8 cellular contexts compared by ENCODE assay signal in genomic region chr2:199850250-199850717, GRCh38. TPM values are rescaled to one million over a fixed set of nuclear protein-coding genes. Genes with fewer than 3 reads are reported as not detected.
DNase-seq lines count a peak whose midpoint lies in the region; ATAC-seq and TF ChIP-seq lines count a peak whose summit lies in the region.

No MANE protein-coding gene starts in this region.

- H3K4me3 Mint-ChIP-seq in activated naive CD8-positive, alpha-beta T cell treated with anti-CD3 and anti-CD28 coated beads for 36 hours = peak overlapping the region; percentile 67

- H3K27me3 ChIP-seq in SK-N-SH (ENCODE audit: insufficient read depth) (peaks cover 70% of the 10 kb centered on the region), layer of hippocampus (ENCODE audit: control insufficient read depth, insufficient read depth, low read length) (no peaks in the 10 kb centered on the region), suprapubic skin (no peaks in the 10 kb centered on the region)

- DNase-seq in SK-N-SH (no peak), suprapubic skin (ENCODE audit: low spot score in 2 of 2) (no peak), NOMO-1 treated with dmso at 0.1 percent for 144 hours (lab: John Stamatoyannopoulos, UW; ENCODE audit: unreplicated experiment) (no peak)
- no peak for DNase-seq in activated naive CD8-positive, alpha-beta T cell treated with anti-CD3 and anti-CD28 coated beads for 36 hours

- TF ChIP-seq CTCF in SK-N-SH (IDR thresholded peaks at IDR 0.05) (no peak), suprapubic skin (IDR thresholded peaks at IDR 0.05) (no peak)

- POLR2A ChIA-PET in SK-N-SH (lab: Yijun Ruan, JAX) = no interaction called here

- H3K9ac ChIP-seq in SK-N-SH = no peak overlapping the region

- H3K79me2 ChIP-seq in SK-N-SH (ENCODE audit: insufficient read depth) = no peaks in the 10 kb centered on the region

- H3K4me1 ChIP-seq in SK-N-SH (ENCODE audit: control insufficient read depth in 1 of 2, insufficient read depth in 2 of 2, low read depth in 1 of 2, low read length in 1 of 2) (peaks cover 0 to 4% of the 10 kb centered on the region in 2 experiments; a peak in 1 of 4 replicates), suprapubic skin (peaks cover 11% of the 10 kb centered on the region)

- no peaks in the 10 kb centered on the region for H3K36me3 ChIP-seq in SK-N-SH (replicated peaks in 1 of 2; ENCODE audit: control insufficient read depth in 1 of 2, insufficient read depth in 2 of 2, low read length in 1 of 2)
- H3K36me3 ChIP-seq in suprapubic skin = no peaks in the 10 kb centered on the region

- ATAC-seq in SK-N-SH treated with all-trans-retinoic acid at 6 μM for 48 hours (no peak; the same call in 2 of the 3 replicates), GM21576 (IDR thresholded peaks at IDR 0.05; ENCODE audit: unreplicated experiment) (no peak), HG02973 (IDR thresholded peaks at IDR 0.05; ENCODE audit: unreplicated experiment) (no peak)

- TF ChIP-seq RAD21 in SK-N-SH (IDR thresholded peaks at IDR 0.05; ENCODE audit: low read length) = no peak

- peaks cover 7% of the 10 kb centered on the region for H3K4me1 Mint-ChIP-seq in activated naive CD8-positive, alpha-beta T cell treated with anti-CD3 and anti-CD28 coated beads for 36 hours

- H3K27me3 Mint-ChIP-seq in activated naive CD8-positive, alpha-beta T cell treated with anti-CD3 and anti-CD28 coated beads for 36 hours = no peaks in the 10 kb centered on the region

- no peak overlapping the region for H3K27ac ChIP-seq in SK-N-SH (ENCODE audit: low read depth in 2 of 2, low read length in 1 of 2)
- H3K27ac ChIP-seq in layer of hippocampus (ENCODE audit: low read depth, low read length) = peak overlapping the region; percentile 84
- H3K27ac ChIP-seq in suprapubic skin = no peak overlapping the region

- CTCF ChIA-PET in SK-N-SH (lab: Yijun Ruan, JAX) = interaction anchor here (1.5 to 2.0 kb wide), 4 partner anchors 11 to 111 kb away, joined by 3 to 10 read pairs (median 7); no protein-coding TSS in a partner anchor

- H3K9me3 ChIP-seq in SK-N-SH (no peaks in the 10 kb centered on the region), suprapubic skin (no peaks in the 10 kb centered on the region)

- H3K9me2 ChIP-seq in SK-N-SH = no peaks in the 10 kb centered on the region

- no peaks in the 10 kb centered on the region for H4K20me1 ChIP-seq in SK-N-SH (ENCODE audit: insufficient read depth)

- H3F3A ChIP-seq in SK-N-SH (replicated peaks; ENCODE audit: insufficient read depth) = no peaks in the 10 kb centered on the region

- WGBS in SK-N-SH (ENCODE audit: low lambda C conversion rate) = 3% methylated on average over 9 of the region's 12 CpGs
- 45% methylated on average over 5 of the region's 12 CpGs for WGBS in suprapubic skin

- no peaks in the 10 kb centered on the region for H3K9me3 Mint-ChIP-seq in activated naive CD8-positive, alpha-beta T cell treated with anti-CD3 and anti-CD28 coated beads for 36 hours

- no peak for TF ChIP-seq EP300 in SK-N-SH (IDR thresholded peaks at IDR 0.05; ENCODE audit: borderline replicate concordance in 1 of 2, low read depth in 1 of 2, low read length in 1 of 2)
- TF ChIP-seq EP300 in suprapubic skin (IDR thresholded peaks at IDR 0.05) = no peak

- no peak overlapping the region for H3K27ac Mint-ChIP-seq in activated naive CD8-positive, alpha-beta T cell treated with anti-CD3 and anti-CD28 coated beads for 36 hours

- peak overlapping the region; percentile 50 to 57 for H3K4me3 ChIP-seq in SK-N-SH (ENCODE audit: low read depth in 2 of 2, low read length in 1 of 2)
- peak overlapping the region; percentile 49 for H3K4me3 ChIP-seq in suprapubic skin

- no peak for TF ChIP-seq POLR2A in suprapubic skin (IDR thresholded peaks at IDR 0.05)

- peak overlapping the region; percentile 72; the same call in 1 of the 2 replicates for H2AFZ ChIP-seq in SK-N-SH (ENCODE audit: low read depth)

- peak overlapping the region; percentile 67 for H3K4me2 ChIP-seq in SK-N-SH

- H3K36me3 Mint-ChIP-seq in activated naive CD8-positive, alpha-beta T cell treated with anti-CD3 and anti-CD28 coated beads for 36 hours = peaks cover 7% of the 10 kb centered on the region

TF ChIP-seq in SK-N-SH, 30 proteins besides CTCF, POLR2A, EP300 and RAD21 (continues in another document):
- no peak for TF ChIP-seq MXI1 (IDR thresholded peaks at IDR 0.05; ENCODE audit: low read depth, low read length)
- no peak for TF ChIP-seq PBX3 (IDR thresholded peaks at IDR 0.05)
- no peak for TF ChIP-seq TAF1 (IDR thresholded peaks at IDR 0.05; ENCODE audit: borderline replicate concordance, low read depth, low read length)
- no peak for TF ChIP-seq POLR2AphosphoS5 (IDR thresholded peaks at IDR 0.05; ENCODE audit: low read depth, low read length)
- TF ChIP-seq MAX (IDR thresholded peaks at IDR 0.05; ENCODE audit: low read depth) = no peak
- TF ChIP-seq FOXJ3 (CRISPR knock-in tag; IDR thresholded peaks at IDR 0.05) = no peak
- TF ChIP-seq, protein P1, sequence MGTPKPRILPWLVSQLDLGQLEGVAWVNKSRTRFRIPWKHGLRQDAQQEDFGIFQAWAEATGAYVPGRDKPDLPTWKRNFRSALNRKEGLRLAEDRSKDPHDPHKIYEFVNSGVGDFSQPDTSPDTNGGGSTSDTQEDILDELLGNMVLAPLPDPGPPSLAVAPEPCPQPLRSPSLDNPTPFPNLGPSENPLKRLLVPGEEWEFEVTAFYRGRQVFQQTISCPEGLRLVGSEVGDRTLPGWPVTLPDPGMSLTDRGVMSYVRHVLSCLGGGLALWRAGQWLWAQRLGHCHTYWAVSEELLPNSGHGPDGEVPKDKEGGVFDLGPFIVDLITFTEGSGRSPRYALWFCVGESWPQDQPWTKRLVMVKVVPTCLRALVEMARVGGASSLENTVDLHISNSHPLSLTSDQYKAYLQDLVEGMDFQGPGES (IDR thresholded peaks at IDR 0.05; ENCODE audit: low read depth, low read length) = no peak
- no peak for TF ChIP-seq GABPA (IDR thresholded peaks at IDR 0.05; ENCODE audit: low read depth)
- no peak for TF ChIP-seq SIN3A (IDR thresholded peaks at IDR 0.05; ENCODE audit: borderline replicate concordance, low read depth, low read length)
- TF ChIP-seq FOSL2 (IDR thresholded peaks at IDR 0.05; ENCODE audit: borderline replicate concordance, low read depth) = no peak

TF ChIP-seq in SK-N-SH treated with all-trans-retinoic acid at 6 μM for 48 hours, 23 proteins besides CTCF, POLR2A, EP300 and RAD21 (continues in another document):
- TF ChIP-seq ZNF8 (CRISPR knock-in tag; IDR thresholded peaks at IDR 0.05) (no peak), ZFP3 (CRISPR knock-in tag; IDR thresholded peaks at IDR 0.05) (no peak), ZNF70 (CRISPR knock-in tag; IDR thresholded peaks at IDR 0.05) (no peak), POU6F1 (CRISPR knock-in tag; IDR thresholded peaks at IDR 0.05; ENCODE audit: borderline replicate concordance, low read depth) (no peak), OSR1 (CRISPR knock-in tag; IDR thresholded peaks at IDR 0.05) (no peak), RARB (CRISPR knock-in tag; IDR thresholded peaks at IDR 0.05) (no peak), ESRRG (CRISPR knock-in tag; IDR thresholded peaks at IDR 0.05) (no peak), GLIS3 (CRISPR knock-in tag; IDR thresholded peaks at IDR 0.05) (no peak), BACH2 (CRISPR knock-in tag; IDR thresholded peaks at IDR 0.05; ENCODE audit: borderline replicate concordance) (no peak), SNAI2 (CRISPR knock-in tag; IDR thresholded peaks at IDR 0.05) (no peak)
- TF ChIP-seq, protein P2, sequence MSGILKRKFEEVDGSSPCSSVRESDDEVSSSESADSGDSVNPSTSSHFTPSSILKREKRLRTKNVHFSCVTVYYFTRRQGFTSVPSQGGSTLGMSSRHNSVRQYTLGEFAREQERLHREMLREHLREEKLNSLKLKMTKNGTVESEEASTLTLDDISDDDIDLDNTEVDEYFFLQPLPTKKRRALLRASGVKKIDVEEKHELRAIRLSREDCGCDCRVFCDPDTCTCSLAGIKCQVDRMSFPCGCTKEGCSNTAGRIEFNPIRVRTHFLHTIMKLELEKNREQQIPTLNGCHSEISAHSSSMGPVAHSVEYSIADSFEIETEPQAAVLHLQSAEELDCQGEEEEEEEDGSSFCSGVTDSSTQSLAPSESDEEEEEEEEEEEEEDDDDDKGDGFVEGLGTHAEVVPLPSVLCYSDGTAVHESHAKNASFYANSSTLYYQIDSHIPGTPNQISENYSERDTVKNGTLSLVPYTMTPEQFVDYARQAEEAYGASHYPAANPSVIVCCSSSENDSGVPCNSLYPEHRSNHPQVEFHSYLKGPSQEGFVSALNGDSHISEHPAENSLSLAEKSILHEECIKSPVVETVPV (CRISPR knock-in tag; IDR thresholded peaks at IDR 0.05) = no peak

RNA-seq across cellular contexts. Expression of gene FTCDNL1, which starts 0.7 kb away (rescaled TPM):
- not detected in 2 replicates for polyA plus RNA-seq in SK-N-SH (2012; rRNA removed)
- 0.04 TPM in 2 replicates for polyA plus RNA-seq in SK-N-SH (2012; cell fraction: cytosol; rRNA removed)
- 0.06 TPM in 1 of 2 replicates, not detected in the other for polyA plus RNA-seq in SK-N-SH (2012; cell fraction: nucleus; rRNA removed)
- total RNA-seq in activated naive CD8-positive, alpha-beta T cell treated with anti-CD3 and anti-CD28 coated beads for 36 hours = 1 to 10 TPM; 3.2 to 3.4 TPM
- total RNA-seq in suprapubic skin = 1 to 10 TPM; 2.8 to 7.3 (median 5.5) TPM
